Comparison of ENCODE assay signal across 4 cellular contexts in the genomic region with DNA sequence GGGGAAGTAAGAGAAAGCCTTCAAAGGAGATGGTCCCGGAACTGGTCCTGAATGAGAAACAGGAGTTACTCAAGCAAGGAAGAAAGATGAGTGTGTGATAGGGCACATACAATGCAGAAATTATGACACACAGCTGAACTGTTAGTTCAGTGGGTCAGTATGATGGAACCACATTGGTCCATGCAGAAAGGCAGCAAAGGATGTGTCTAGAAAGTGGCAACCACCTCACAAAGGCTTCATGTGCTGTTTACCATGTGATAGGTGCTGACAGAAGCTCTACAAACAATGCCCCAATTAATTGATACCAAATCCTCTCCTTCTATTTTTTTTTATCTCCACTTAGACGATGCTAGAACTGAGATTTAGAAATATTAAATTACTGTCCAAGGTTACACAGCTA.
"Had no signal": no experiment of that assay in that cellular context is flagged by ENCODE, and none has a peak within 500 bp of the region (broad histone marks: within the 10 kb centered on the region; RNA-seq: fewer than 3 reads in every experiment).

No MANE protein-coding gene starts in this region.

- H3K4me2 ChIP-seq: GM23338 had no signal

- DNase-seq: H9, HCEC 1CT had no signal

- H3K9me3 Mint-ChIP-seq: GM23338 had no signal

- H3K4me3 Mint-ChIP-seq: GM23338, H9, IgD-negative memory B cell had no signal

- H3K36me3 Mint-ChIP-seq: IgD-negative memory B cell had no signal

- H3K4me3 ChIP-seq: GM23338 had no signal

- H3K4me1 Mint-ChIP-seq: GM23338, H9, IgD-negative memory B cell had no signal

- H2AFZ ChIP-seq: GM23338 had no signal

- ATAC-seq: GM23338 had no signal

- H3K27ac Mint-ChIP-seq: GM23338, H9, IgD-negative memory B cell had no signal
